24 cellular contexts compared by ENCODE assay signal in the genomic region with DNA sequence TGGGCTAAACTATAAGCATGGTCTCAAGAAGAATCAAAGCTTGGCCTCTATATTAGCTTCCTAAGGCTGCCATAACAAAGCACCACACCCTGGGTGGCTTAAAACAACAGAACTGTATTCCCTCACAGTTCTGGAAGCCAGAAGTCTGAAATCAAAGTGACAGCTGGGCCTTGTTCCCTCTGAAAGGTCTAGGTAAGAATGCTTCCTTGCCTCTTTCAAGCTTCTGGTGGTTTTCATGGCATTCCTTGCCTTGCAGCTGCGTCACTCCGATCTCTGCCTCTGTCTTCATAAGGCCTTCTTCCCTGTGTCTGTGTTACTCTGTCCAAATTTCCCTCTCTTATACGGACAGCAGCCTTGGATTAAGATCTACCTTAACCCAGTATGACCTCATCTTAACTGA.
"Had no signal": no experiment of that assay in that cellular context is flagged by ENCODE, and none has a peak within 500 bp of the region (broad histone marks: within the 10 kb centered on the region; RNA-seq: fewer than 3 reads in every experiment).

No MANE protein-coding gene starts in this region.

- H3K27ac ChIP-seq: cardiac muscle cell, foreskin keratinocyte, left ventricle myocardium inferior, right atrium auricular region, stomach, upper lobe of right lung had no signal

- DNase-seq: activated B cell treated with CpG ODN at 0.5 μM for 24 hours; activated CD4-positive, alpha-beta memory T cell treated with anti-CD3 and anti-CD28 coated beads for 36 hours; activated CD4-positive, alpha-beta T cell treated with anti-CD3 and anti-CD28 coated beads for 4 hours; activated gamma-delta T cell treated with Interleukin-2 at 50 U/mL for 16 hours; activated naive CD8-positive, alpha-beta T cell treated with anti-CD3 and anti-CD28 coated beads for 36 hours; activated T-cell treated with anti-CD3 and anti-CD28 coated beads for 4 hours; amniotic stem cell; dermis blood vessel endothelial cell; effector memory CD8-positive, alpha-beta T cell; hypothalamus; kidney; left ventricle myocardium inferior; occipital lobe; posterior cingulate gyrus; small intestine; stimulated activated CD4-positive, alpha-beta T cell treated with anti-CD3 and anti-CD28 coated beads, Interleukin-4, amount 100 ng/mL, for 24 hours; stomach; SW 1271; upper lobe of right lung had no signal

- H3K4me1 ChIP-seq: foreskin keratinocyte, right atrium auricular region, upper lobe of right lung had no signal

- H3K36me3 ChIP-seq: cardiac muscle cell, left ventricle myocardium inferior, right atrium auricular region, stomach, upper lobe of right lung had no signal

- H3K4me1 Mint-ChIP-seq: activated naive CD8-positive, alpha-beta T cell treated with anti-CD3 and anti-CD28 coated beads for 36 hours; stimulated activated effector memory CD8-positive, alpha-beta T cell treated with anti-CD3 and anti-CD28 coated beads, Interleukin-12 subunit alpha, Interleukin-12 subunit beta, amount 100 ng/mL, for 72 hours had no signal

- H3K9me3 ChIP-seq: right atrium auricular region, upper lobe of right lung had no signal

- H3K27ac Mint-ChIP-seq: activated B cell treated with CpG ODN at 0.5 μM for 24 hours; activated CD4-positive, alpha-beta memory T cell treated with anti-CD3 and anti-CD28 coated beads for 36 hours; activated naive CD8-positive, alpha-beta T cell treated with anti-CD3 and anti-CD28 coated beads for 36 hours; activated T-helper 1 cell treated with anti-CD3 and anti-CD28 coated beads, Interleukin-12 subunit alpha, Interleukin-12 subunit beta, Interleukin-2, Interleukin-4 antibody, amounts not matched to agents 30 ng/mL and 10 ng/mL and 1 ng/mL, durations not matched to agents 14 hours and 24 hours and 36 hours; effector memory CD8-positive, alpha-beta T cell; stimulated activated effector memory CD8-positive, alpha-beta T cell treated with anti-CD3 and anti-CD28 coated beads, Interleukin-12 subunit alpha, Interleukin-12 subunit beta, amount 100 ng/mL, for 72 hours had no signal

- H3K9me3 Mint-ChIP-seq: activated CD4-positive, alpha-beta memory T cell treated with anti-CD3 and anti-CD28 coated beads for 36 hours; activated naive CD8-positive, alpha-beta T cell treated with anti-CD3 and anti-CD28 coated beads for 36 hours; activated T-helper 1 cell treated with anti-CD3 and anti-CD28 coated beads, Interleukin-12 subunit alpha, Interleukin-12 subunit beta, Interleukin-2, Interleukin-4 antibody, amounts not matched to agents 30 ng/mL and 10 ng/mL and 1 ng/mL, durations not matched to agents 14 hours and 24 hours and 36 hours; effector memory CD8-positive, alpha-beta T cell; stimulated activated effector memory CD8-positive, alpha-beta T cell treated with anti-CD3 and anti-CD28 coated beads, Interleukin-12 subunit alpha, Interleukin-12 subunit beta, amount 100 ng/mL, for 72 hours had no signal

- H3K4me3 ChIP-seq: cardiac muscle cell, left ventricle myocardium inferior, right atrium auricular region, stomach, upper lobe of right lung had no signal

- H3K36me3 Mint-ChIP-seq: activated CD4-positive, alpha-beta memory T cell treated with anti-CD3 and anti-CD28 coated beads for 36 hours; activated naive CD8-positive, alpha-beta T cell treated with anti-CD3 and anti-CD28 coated beads for 36 hours; stimulated activated effector memory CD8-positive, alpha-beta T cell treated with anti-CD3 and anti-CD28 coated beads, Interleukin-12 subunit alpha, Interleukin-12 subunit beta, amount 100 ng/mL, for 72 hours had no signal

- H3K27me3 ChIP-seq: cardiac muscle cell, foreskin keratinocyte, right atrium auricular region, stomach, upper lobe of right lung had no signal

- H3K4me3 Mint-ChIP-seq: activated B cell treated with CpG ODN at 0.5 μM for 24 hours; activated CD4-positive, alpha-beta memory T cell treated with anti-CD3 and anti-CD28 coated beads for 36 hours; activated naive CD8-positive, alpha-beta T cell treated with anti-CD3 and anti-CD28 coated beads for 36 hours; activated T-helper 1 cell treated with anti-CD3 and anti-CD28 coated beads, Interleukin-12 subunit alpha, Interleukin-12 subunit beta, Interleukin-2, Interleukin-4 antibody, amounts not matched to agents 30 ng/mL and 10 ng/mL and 1 ng/mL, durations not matched to agents 14 hours and 24 hours and 36 hours; effector memory CD8-positive, alpha-beta T cell; stimulated activated effector memory CD8-positive, alpha-beta T cell treated with anti-CD3 and anti-CD28 coated beads, Interleukin-12 subunit alpha, Interleukin-12 subunit beta, amount 100 ng/mL, for 72 hours had no signal

- ATAC-seq: effector memory CD8-positive, alpha-beta T cell; stimulated activated effector memory CD8-positive, alpha-beta T cell treated with anti-CD3 and anti-CD28 coated beads, Interleukin-12 subunit alpha, Interleukin-12 subunit beta, amount 100 ng/mL, for 72 hours had no signal
